In the genomic region with DNA sequence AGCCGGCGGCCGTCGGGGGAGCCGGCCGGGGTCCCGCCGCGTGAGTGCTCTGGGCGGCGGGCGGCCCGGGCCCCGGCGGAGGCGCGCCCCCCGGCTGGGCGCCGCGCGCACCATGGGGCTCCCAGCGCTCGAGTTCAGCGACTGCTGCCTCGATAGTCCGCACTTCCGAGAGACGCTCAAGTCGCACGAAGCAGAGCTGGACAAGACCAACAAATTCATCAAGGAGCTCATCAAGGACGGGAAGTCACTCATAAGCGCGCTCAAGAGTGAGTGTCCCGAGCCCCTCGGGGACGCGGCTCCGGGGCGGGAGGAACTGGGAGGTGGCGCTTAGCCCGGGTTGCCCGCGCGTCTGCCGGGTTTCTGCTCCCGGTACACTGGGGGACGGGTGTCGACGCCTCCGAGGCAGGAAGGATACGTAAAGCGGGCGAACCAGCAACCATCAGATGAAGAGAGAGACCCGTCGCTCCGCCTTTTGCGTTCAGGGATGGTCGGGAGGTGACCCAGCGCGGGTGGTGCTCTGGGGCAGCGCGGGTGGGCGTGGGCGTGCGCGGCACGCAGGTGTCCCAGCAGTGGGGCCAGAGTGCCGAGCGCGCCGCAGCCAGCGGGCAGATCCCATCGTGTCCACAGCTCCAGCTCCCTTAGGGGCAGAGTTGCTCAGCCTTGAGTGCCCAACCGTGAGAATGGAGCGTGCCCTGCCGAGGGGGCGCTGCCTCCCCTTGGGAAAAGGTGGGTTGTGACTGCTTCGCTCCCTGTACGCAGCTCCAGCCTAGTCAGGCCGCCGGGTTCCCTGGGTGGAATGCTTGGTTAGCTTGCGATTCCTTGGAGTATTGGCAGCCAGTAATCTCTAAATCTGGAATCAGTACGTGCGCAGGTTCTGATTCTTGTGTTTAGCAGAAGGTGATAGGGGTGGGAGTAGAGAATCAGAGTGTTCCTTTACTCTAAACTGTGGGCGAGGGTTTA, we compare ENCODE assay signal across 8 cellular contexts. TPM values are rescaled to one million over a fixed set of nuclear protein-coding genes. Genes with fewer than 3 reads are reported as not detected.
DNase-seq lines count a peak whose midpoint lies in the region; ATAC-seq and TF ChIP-seq lines count a peak whose summit lies in the region.

No MANE protein-coding gene starts in this region.

- H3K27ac ChIP-seq in AG04450 (ENCODE audit: low read depth, low read length) = no peak overlapping the region
- H3K27ac ChIP-seq in stomach smooth muscle (ENCODE audit: low read length) = peak overlapping the region; percentile 64

- POLR2A ChIA-PET in AG04450 (lab: Yijun Ruan, JAX) = no interaction called here

- CTCF ChIA-PET in AG04450 (lab: Charles Lee) = interaction anchor here (0.5 to 3.6 kb wide), 17 partner anchors 9 to 110 kb away, joined by 3 to 20 read pairs (median 5); no protein-coding TSS in a partner anchor

- H3K4me1 Mint-ChIP-seq in activated T-helper 1 cell treated with anti-CD3 and anti-CD28 coated beads, Interleukin-12 subunit alpha, Interleukin-12 subunit beta, Interleukin-2, Interleukin-4 antibody, amounts not matched to agents 30 ng/mL and 10 ng/mL and 1 ng/mL, durations not matched to agents 14 hours and 24 hours and 36 hours (ENCODE audit: low read depth) = peaks cover 43% of the 10 kb centered on the region
- H3K4me1 Mint-ChIP-seq in natural killer cell treated with Interleukin-12 subunit alpha and Interleukin-12 subunit beta and Interleukin-15 and Interleukin-18, amount 100 ng/mL, for 72 hours (ENCODE audit: low read depth in 2 of 2) = peaks cover 43 to 46% of the 10 kb centered on the region in 2 donors

- H3K9me3 Mint-ChIP-seq in activated T-helper 1 cell treated with anti-CD3 and anti-CD28 coated beads, Interleukin-12 subunit alpha, Interleukin-12 subunit beta, Interleukin-2, Interleukin-4 antibody, amounts not matched to agents 30 ng/mL and 10 ng/mL and 1 ng/mL, durations not matched to agents 14 hours and 24 hours and 36 hours = no peaks in the 10 kb centered on the region
- H3K9me3 Mint-ChIP-seq in natural killer cell treated with Interleukin-12 subunit alpha and Interleukin-12 subunit beta and Interleukin-15 and Interleukin-18, amount 100 ng/mL, for 72 hours = no peaks in the 10 kb centered on the region

- peak overlapping the region; percentile 75 for H3K27ac Mint-ChIP-seq in activated T-helper 1 cell treated with anti-CD3 and anti-CD28 coated beads, Interleukin-12 subunit alpha, Interleukin-12 subunit beta, Interleukin-2, Interleukin-4 antibody, amounts not matched to agents 30 ng/mL and 10 ng/mL and 1 ng/mL, durations not matched to agents 14 hours and 24 hours and 36 hours
- H3K27ac Mint-ChIP-seq in natural killer cell treated with Interleukin-12 subunit alpha and Interleukin-12 subunit beta and Interleukin-15 and Interleukin-18, amount 100 ng/mL, for 72 hours = peak overlapping the region; percentile 65 to 89

- H3K36me3 Mint-ChIP-seq in activated T-helper 1 cell treated with anti-CD3 and anti-CD28 coated beads, Interleukin-12 subunit alpha, Interleukin-12 subunit beta, Interleukin-2, Interleukin-4 antibody, amounts not matched to agents 30 ng/mL and 10 ng/mL and 1 ng/mL, durations not matched to agents 14 hours and 24 hours and 36 hours (ENCODE audit: low read depth) = peaks cover 8% of the 10 kb centered on the region
- H3K36me3 Mint-ChIP-seq in natural killer cell treated with Interleukin-12 subunit alpha and Interleukin-12 subunit beta and Interleukin-15 and Interleukin-18, amount 100 ng/mL, for 72 hours = no peaks in the 10 kb centered on the region

- H3K9ac ChIP-seq in stomach smooth muscle (ENCODE audit: low read length in 2 of 2) = peak overlapping the region; percentile 72 to 77

- peaks cover 19% of the 10 kb centered on the region for H3K4me1 ChIP-seq in stomach smooth muscle (ENCODE audit: control insufficient read depth, insufficient read depth, low read length)

- ATAC-seq in GM19025 (IDR thresholded peaks at IDR 0.05; ENCODE audit: low read depth, unreplicated experiment) = peak; percentile 9
- ATAC-seq in HG03175 (IDR thresholded peaks at IDR 0.05; ENCODE audit: unreplicated experiment) = peak; percentile 25
- peak; percentile 48 to 51 for ATAC-seq in natural killer cell treated with Interleukin-12 subunit alpha and Interleukin-12 subunit beta and Interleukin-15 and Interleukin-18, amount 100 ng/mL, for 72 hours

- peaks cover 2% of the 10 kb centered on the region for H3K27me3 Mint-ChIP-seq in activated T-helper 1 cell treated with anti-CD3 and anti-CD28 coated beads, Interleukin-12 subunit alpha, Interleukin-12 subunit beta, Interleukin-2, Interleukin-4 antibody, amounts not matched to agents 30 ng/mL and 10 ng/mL and 1 ng/mL, durations not matched to agents 14 hours and 24 hours and 36 hours (ENCODE audit: insufficient read depth)
- no peaks in the 10 kb centered on the region for H3K27me3 Mint-ChIP-seq in natural killer cell treated with Interleukin-12 subunit alpha and Interleukin-12 subunit beta and Interleukin-15 and Interleukin-18, amount 100 ng/mL, for 72 hours

- intact Hi-C loops in activated T-helper 1 cell treated with anti-CD3 and anti-CD28 coated beads, Interleukin-12 subunit alpha, Interleukin-12 subunit beta, Interleukin-2, Interleukin-4 antibody, amounts not matched to agents 30 ng/mL and 10 ng/mL and 1 ng/mL, durations not matched to agents 14 hours and 24 hours and 36 hours (cut with micrococcal nuclease) = loop anchor here (1.0 to 5.0 kb wide), 10 partner anchors 12 to 1399 kb away; partner anchors contain the start of genes KCTD16, NR3C1 and YIPF5

- H3K4me3 ChIP-seq in AG04450 (ENCODE audit: low read depth, low read length) (peak overlapping the region; percentile 92), fibroblast of pulmonary artery (replicated peaks; ENCODE audit: low read depth, low read length) (peak overlapping the region; percentile 92), stomach smooth muscle (ENCODE audit: low read length in 2 of 2) (peak overlapping the region; percentile 93 to 95)

- no peaks in the 10 kb centered on the region for H3K36me3 ChIP-seq in stomach smooth muscle (ENCODE audit: control insufficient read depth in 2 of 2, insufficient read depth in 2 of 2, low read length in 2 of 2)

- no peaks in the 10 kb centered on the region; the same call in 1 of the 2 replicates for H3K9me3 ChIP-seq in AG04450 (ENCODE audit: control insufficient read depth, insufficient read depth, low read length)
- no peaks in the 10 kb centered on the region for H3K9me3 ChIP-seq in stomach smooth muscle (ENCODE audit: control insufficient read depth in 2 of 2, low read length in 2 of 2)

- H3K4me3 Mint-ChIP-seq in activated T-helper 1 cell treated with anti-CD3 and anti-CD28 coated beads, Interleukin-12 subunit alpha, Interleukin-12 subunit beta, Interleukin-2, Interleukin-4 antibody, amounts not matched to agents 30 ng/mL and 10 ng/mL and 1 ng/mL, durations not matched to agents 14 hours and 24 hours and 36 hours = peak overlapping the region; percentile 91
- H3K4me3 Mint-ChIP-seq in natural killer cell treated with Interleukin-12 subunit alpha and Interleukin-12 subunit beta and Interleukin-15 and Interleukin-18, amount 100 ng/mL, for 72 hours = peak overlapping the region; percentile 91

- H3K27me3 ChIP-seq in AG04450 (ENCODE audit: control insufficient read depth, insufficient read depth, low read length) = peaks cover 34% of the 10 kb centered on the region
- H3K27me3 ChIP-seq in stomach smooth muscle (ENCODE audit: control insufficient read depth in 1 of 2, insufficient read depth in 2 of 2, low read length in 2 of 2) = no peaks in the 10 kb centered on the region

- TF ChIP-seq CTCF in AG04450 (IDR thresholded peaks at IDR 0.05; ENCODE audit: low read depth, low read length) (no peak), fibroblast of pulmonary artery (IDR thresholded peaks at IDR 0.05; ENCODE audit: low read length, missing control alignments) (no peak)

- DNase-seq in AG04450 (ENCODE audit: low read depth, low spot score) (no peak), OCI-M1 (lab: John Stamatoyannopoulos, UW) (peak; percentile 59), fibroblast of pulmonary artery (ENCODE audit: low read depth) (peak; percentile 28)
- DNase-seq in activated T-helper 1 cell treated with anti-CD3 and anti-CD28 coated beads, Interleukin-12 subunit alpha, Interleukin-12 subunit beta, Interleukin-2, Interleukin-4 antibody, amounts not matched to agents 30 ng/mL and 10 ng/mL and 1 ng/mL, durations not matched to agents 14 hours and 24 hours and 36 hours (ENCODE audit: low spot score) = peak; percentile 62
- peak; percentile 83 for DNase-seq in natural killer cell treated with Interleukin-12 subunit alpha and Interleukin-12 subunit beta and Interleukin-15 and Interleukin-18, amount 100 ng/mL, for 72 hours (ENCODE audit: low spot score)

RNA-seq across cellular contexts. Expression of gene ARHGAP26, which starts 0.8 kb away (rescaled TPM):
- 0.56 and 0.77 TPM in 2 replicates for polyA plus RNA-seq in AG04450 (2011; rRNA removed)
- 1.5 and 1.8 TPM in 2 replicates for polyA minus RNA-seq in AG04450 (2011; rRNA and poly(A)+ RNA removed)
- 20.0 and 21.2 TPM in 2 replicates for total RNA-seq in activated T-helper 1 cell treated with anti-CD3 and anti-CD28 coated beads, Interleukin-12 subunit alpha, Interleukin-12 subunit beta, Interleukin-2, Interleukin-4 antibody, amounts not matched to agents 30 ng/mL and 10 ng/mL and 1 ng/mL, durations not matched to agents 14 hours and 24 hours and 36 hours
- total RNA-seq in natural killer cell treated with Interleukin-12 subunit alpha and Interleukin-12 subunit beta and Interleukin-15 and Interleukin-18, amount 100 ng/mL, for 72 hours = 100 to 1,000 TPM; 109 to 110 TPM
